Comparison of ENCODE assay signal across 8 cellular contexts in genomic region chr1:84506729-84507453, GRCh38. TPM values are rescaled to one million over a fixed set of nuclear protein-coding genes. Genes with fewer than 3 reads are reported as not detected.
DNase-seq lines count a peak whose midpoint lies in the region; ATAC-seq, FAIRE-seq and TF ChIP-seq lines count a peak whose summit lies in the region.

No MANE protein-coding gene starts in this region.

- H3K9ac ChIP-seq in HUES48 (ENCODE audit: low read depth, low read length), result peak overlapping the region; percentile 39; the same call in 1 of the 2 replicates
- H3K9ac ChIP-seq in K562 (ENCODE audit: insufficient read depth in 1 of 2, low read depth in 2 of 2, low read length in 2 of 2), result peak overlapping the region; percentile 98 to 99

- no peaks in the 10 kb centered on the region for H3K9me1 ChIP-seq in K562 (ENCODE audit: control insufficient read depth, insufficient read depth, low read length)

- H3K4me1 ChIP-seq in HUES48 (ENCODE audit: control insufficient read depth, insufficient read depth, low read length) (peaks cover 15% of the 10 kb centered on the region), K562 (replicated peaks in 1 of 2; ENCODE audit: control insufficient read depth in 2 of 2, insufficient read depth in 2 of 2, low read length in 2 of 2) (peaks cover 4 to 10% of the 10 kb centered on the region in 2 experiments; a peak in 4 of 5 replicates)

- DNase-seq in AG09309 (ENCODE audit: low read depth) (no peak), K562 (ENCODE audit: extremely low read depth in 1 of 4, low spot score in 3 of 4) (peak in 1 of 4 experiments; percentile 6), memory B cell (ENCODE audit: low spot score in 2 of 2) (no peak), T1000 (lab: John Stamatoyannopoulos, UW) (no peak)
- DNase-seq in stimulated activated CD4-positive, alpha-beta T cell treated with anti-CD3 and anti-CD28 coated beads, Interleukin-4, amount 100 ng/mL, for 24 hours, result no peak

- TSS peak; percentile 70 for BruUV-seq in K562 (replicated peaks; lab: Mats Ljungman, UMichigan)

- no peak for ATAC-seq in K562
- no peak for ATAC-seq in memory B cell (ENCODE audit: low read depth)
- ATAC-seq in HG02852 (IDR thresholded peaks at IDR 0.05; ENCODE audit: unreplicated experiment), result no peak
- ATAC-seq in HG02884 (IDR thresholded peaks at IDR 0.05; ENCODE audit: unreplicated experiment), result no peak

- peaks cover 16% of the 10 kb centered on the region for H3K4me1 Mint-ChIP-seq in memory B cell

- CTCF ChIA-PET in K562 (lab: Yijun Ruan, JAX; ENCODE audit: low intra/inter-chr PET ratio), result no interaction called here

- no peaks in the 10 kb centered on the region for H3K36me3 ChIP-seq in HUES48 (ENCODE audit: control insufficient read depth, insufficient read depth, low read length)
- peaks cover 31% of the 10 kb centered on the region for H3K36me3 ChIP-seq in K562 (ENCODE audit: control insufficient read depth, insufficient read depth, low read length)

- peak overlapping the region; percentile 94 for H3K27ac Mint-ChIP-seq in memory B cell

- FAIRE-seq in K562 (lab: Jason Lieb, UNC), result no peak

- no peaks in the 10 kb centered on the region for H3K27me3 Mint-ChIP-seq in memory B cell

- H3K4me3 Mint-ChIP-seq in memory B cell, result peak overlapping the region; percentile 90

- H3K9me3 ChIP-seq in HUES48 (ENCODE audit: control insufficient read depth, insufficient read depth, low read length) (no peaks in the 10 kb centered on the region), K562 (replicated peaks; ENCODE audit: control insufficient read depth, insufficient read depth, low read depth, low read length) (no peaks in the 10 kb centered on the region; the same call in 1 of the 2 replicates)

- TF ChIP-seq RAD21 in K562 (CRISPR knock-in tag; conservative IDR thresholded peaks at IDR 0.05 in 1 of 2, IDR thresholded peaks at IDR 0.05 in 1 of 2), result no peak

- no peak; the same call in 1 of the 2 replicates for TF ChIP-seq EP300 in K562 (IDR thresholded peaks at IDR 0.05; ENCODE audit: low read length)

- under 1% methylated on average over 25 of the region's 26 CpGs for WGBS in K562 (ENCODE audit: insufficient coverage, low coverage, missing lambda C conversion rate)

- H3K27me3 ChIP-seq in HUES48 (ENCODE audit: control insufficient read depth, insufficient read depth, low read length), result peaks cover 7% of the 10 kb centered on the region
- no peaks in the 10 kb centered on the region for H3K27me3 ChIP-seq in K562 (ENCODE audit: control insufficient read depth in 2 of 2, insufficient read depth in 2 of 2, low read length in 2 of 2)

- peak overlapping the region; percentile 86 for H3K4me3 ChIP-seq in AG09309 (ENCODE audit: control insufficient read depth, low read depth, low read length)
- H3K4me3 ChIP-seq in HUES48 (ENCODE audit: low read depth, low read length), result peak overlapping the region; percentile 83
- H3K4me3 ChIP-seq in K562, result peak overlapping the region; percentile 69

- intact Hi-C loops in K562 (cut with micrococcal nuclease), result loop anchor here (1.0 to 10.0 kb wide), 5 partner anchors 28 to 202 kb away; partner anchors contain the start of genes RPF1 and SAMD13

- no peaks in the 10 kb centered on the region for H3K36me3 Mint-ChIP-seq in memory B cell

- peaks cover 18% of the 10 kb centered on the region for H4K20me1 ChIP-seq in K562 (replicated peaks; ENCODE audit: control insufficient read depth, insufficient read depth, low read length)

- no peak for TF ChIP-seq POLR2A in K562 (conservative IDR thresholded peaks at IDR 0.05)

- in situ Hi-C loops in K562 (cut with MboI), result no loop called here

- POLR2A ChIA-PET in K562 (lab: Yijun Ruan, JAX), result interaction anchor here (0.8 to 4.1 kb wide), 18 partner anchors 9 to 343 kb away, joined by 3 to 34 read pairs (median 4); partner anchors contain the start of gene CTBS

- no peaks in the 10 kb centered on the region for H3K9me3 Mint-ChIP-seq in memory B cell

- TF ChIP-seq CTCF in AG09309 (IDR thresholded peaks at IDR 0.05; ENCODE audit: control insufficient read depth, insufficient read depth, low read depth, low read length, missing control alignments), result no peak
- TF ChIP-seq CTCF in K562 (IDR thresholded peaks at IDR 0.05 in 2 of 3, conservative IDR thresholded peaks at IDR 0.05 in 1 of 3; ENCODE audit: insufficient read depth in 2 of 3, low read depth in 1 of 3, low read length in 3 of 3), result no peak; a peak in 1 of 6 replicates

- H3K27ac ChIP-seq in HUES48 (ENCODE audit: low read depth, low read length), result peak overlapping the region; percentile 95
- H3K27ac ChIP-seq in K562 (ENCODE audit: extremely low read depth, low read depth, low read length), result peak overlapping the region; percentile 97

- H3K79me2 ChIP-seq in K562 (ENCODE audit: control insufficient read depth, insufficient read depth, low read length), result peaks cover 62% of the 10 kb centered on the region

- peak overlapping the region; percentile 73 for H3K4me2 ChIP-seq in K562 (ENCODE audit: insufficient read depth, low read length)

- H2AFZ ChIP-seq in K562 (ENCODE audit: low read depth, low read length), result peak overlapping the region; percentile 91

TF ChIP-seq in K562, 482 proteins besides CTCF, POLR2A, EP300 and RAD21 (continues in another document):
- TF ChIP-seq MAFK (IDR thresholded peaks at IDR 0.05; ENCODE audit: low read length) (no peak), ZNF316 (IDR thresholded peaks at IDR 0.05) (no peak), HNRNPH1 (optimal IDR thresholded peaks at IDR 0.05; ENCODE audit: low read depth, low read length) (no peak), NR2C2 (CRISPR knock-in tag; IDR thresholded peaks at IDR 0.05) (no peak), NR2C2 (tag; IDR thresholded peaks at IDR 0.05) (peak; percentile 76; the same call in 1 of the 2 replicates)

RNA-seq across cellular contexts. Expression of gene GNG5, which starts 0.5 kb away (rescaled TPM):
- 3.8 and 8.6 TPM in 2 replicates for total RNA-seq in K562 (2011; cell fraction: chromatin; rRNA removed; ENCODE audit: low replicate concordance)
- 9.6 and 10.0 TPM in 2 replicates for total RNA-seq in K562 (2011; cell fraction: nucleolus; rRNA removed)
- total RNA-seq in K562 (2011; cell fraction: nucleoplasm; rRNA removed), result 15.7 and 18.9 TPM in 2 replicates
- total RNA-seq in K562 (2014; rRNA removed) (61.9 and 71.1 TPM in 2 replicates), K562 (2014; rRNA removed; fragmentation: Illumina TruSeq; extraction: Trizol) (114 and 116 TPM in 2 replicates), K562 (2015; rRNA removed; fragmentation: Illumina TruSeq; extraction: Trizol) (150 and 155 TPM in 2 replicates), K562 (2021) (169 and 179 TPM in 2 replicates)
- polyA plus RNA-seq in K562 (2011; rRNA removed) (87.2 and 113 TPM in 2 replicates), K562 (2014; fragmentation: Illumina TruSeq; extraction: Trizol) (243 and 281 TPM in 2 replicates), K562 (2014; fragmentation: Nextera tagmentation; extraction: Ambion mirVana) (100 to 1,000 TPM; 242 to 243 TPM), K562 (2014; rRNA removed) (138 and 179 TPM in 2 replicates)
- polyA plus RNA-seq in K562 (2011; cell fraction: cytosol; rRNA removed), result 92.3 and 135 TPM in 2 replicates
- 80.5 and 81.5 TPM in 2 replicates for polyA plus RNA-seq in K562 (2011; cell fraction: nucleus; rRNA removed)
- 266 and 318 TPM in 2 replicates for polyA plus RNA-seq in K562 (2012)
- polyA minus RNA-seq in K562 (2011; rRNA and poly(A)+ RNA removed), result 35.9 and 39.3 TPM in 2 replicates
- 62.1 and 63.1 TPM in 2 replicates for polyA minus RNA-seq in K562 (2011; cell fraction: cytosol; rRNA and poly(A)+ RNA removed)
- polyA minus RNA-seq in K562 (2011; cell fraction: nucleus; rRNA and poly(A)+ RNA removed), result 10.8 and 21.3 TPM in 2 replicates

RNA-seq across cellular contexts. Expression of gene SPATA1, which starts 0.7 kb away (rescaled TPM):
- total RNA-seq in K562 (2011; cell fraction: chromatin; rRNA removed; ENCODE audit: low replicate concordance), result 5.5 and 7.1 TPM in 2 replicates
- total RNA-seq in K562 (2011; cell fraction: nucleolus; rRNA removed), result 5.7 and 6.8 TPM in 2 replicates
- 11.4 and 15.3 TPM in 2 replicates for total RNA-seq in K562 (2011; cell fraction: nucleoplasm; rRNA removed)
- total RNA-seq in K562 (2014; rRNA removed), result 0.86 TPM in 1 of 2 replicates, not detected in the other
- 1.5 and 1.7 TPM in 2 replicates for total RNA-seq in K562 (2014; rRNA removed; fragmentation: Illumina TruSeq; extraction: Trizol)
- total RNA-seq in K562 (2015; rRNA removed; fragmentation: Illumina TruSeq; extraction: Trizol), result 1.6 and 1.8 TPM in 2 replicates
- 2.2 and 2.3 TPM in 2 replicates for total RNA-seq in K562 (2021)
- polyA plus RNA-seq in K562 (2011; rRNA removed), result 1.4 and 2.9 TPM in 2 replicates
- 0.49 and 0.87 TPM in 2 replicates for polyA plus RNA-seq in K562 (2011; cell fraction: cytosol; rRNA removed)
- 2.5 and 3.7 TPM in 2 replicates for polyA plus RNA-seq in K562 (2011; cell fraction: nucleus; rRNA removed)
- polyA plus RNA-seq in K562 (2012), result 2.7 and 5.1 TPM in 2 replicates
- polyA plus RNA-seq in K562 (2014; fragmentation: Illumina TruSeq; extraction: Trizol), result 0.79 TPM in 1 of 2 replicates, not detected in the other
- 1 to 10 TPM; 1.1 TPM for polyA plus RNA-seq in K562 (2014; fragmentation: Nextera tagmentation; extraction: Ambion mirVana)
- 0.40 and 1.8 TPM in 2 replicates for polyA plus RNA-seq in K562 (2014; rRNA removed)
- polyA minus RNA-seq in K562 (2011; rRNA and poly(A)+ RNA removed), result 1.2 and 3.6 TPM in 2 replicates
- not detected in 2 replicates for polyA minus RNA-seq in K562 (2011; cell fraction: cytosol; rRNA and poly(A)+ RNA removed)
- 5.3 and 6.2 TPM in 2 replicates for polyA minus RNA-seq in K562 (2011; cell fraction: nucleus; rRNA and poly(A)+ RNA removed)

RNA-seq across cellular contexts. Expression of gene RPF1, which starts 27.8 kb away (rescaled TPM):
- 12.0 and 17.8 TPM in 2 replicates for total RNA-seq in K562 (2011; cell fraction: chromatin; rRNA removed; ENCODE audit: low replicate concordance)
- total RNA-seq in K562 (2011; cell fraction: nucleolus; rRNA removed), result 9.7 and 10.0 TPM in 2 replicates
- total RNA-seq in K562 (2011; cell fraction: nucleoplasm; rRNA removed), result 12.6 and 12.7 TPM in 2 replicates
- total RNA-seq in K562 (2014; rRNA removed) (101 and 113 TPM in 2 replicates), K562 (2014; rRNA removed; fragmentation: Illumina TruSeq; extraction: Trizol) (90.2 and 101 TPM in 2 replicates), K562 (2015; rRNA removed; fragmentation: Illumina TruSeq; extraction: Trizol) (91.9 and 99.8 TPM in 2 replicates), K562 (2021) (52.4 and 54.8 TPM in 2 replicates)
- polyA plus RNA-seq in K562 (2011; rRNA removed) (64.8 and 88.8 TPM in 2 replicates), K562 (2014; fragmentation: Illumina TruSeq; extraction: Trizol) (123 and 156 TPM in 2 replicates), K562 (2014; fragmentation: Nextera tagmentation; extraction: Ambion mirVana) (10 to 100 TPM; 68.0 to 84.7 TPM), K562 (2014; rRNA removed) (126 TPM in 2 replicates)
- 16.7 and 30.1 TPM in 2 replicates for polyA plus RNA-seq in K562 (2011; cell fraction: cytosol; rRNA removed)
- 10.0 and 18.1 TPM in 2 replicates for polyA plus RNA-seq in K562 (2011; cell fraction: nucleus; rRNA removed)
- 57.5 and 64.2 TPM in 2 replicates for polyA plus RNA-seq in K562 (2012)
- polyA minus RNA-seq in K562 (2011; rRNA and poly(A)+ RNA removed), result 27.9 and 28.8 TPM in 2 replicates
- 7.4 and 14.7 TPM in 2 replicates for polyA minus RNA-seq in K562 (2011; cell fraction: cytosol; rRNA and poly(A)+ RNA removed)
- polyA minus RNA-seq in K562 (2011; cell fraction: nucleus; rRNA and poly(A)+ RNA removed), result 7.5 and 17.2 TPM in 2 replicates
